In the genomic region with DNA sequence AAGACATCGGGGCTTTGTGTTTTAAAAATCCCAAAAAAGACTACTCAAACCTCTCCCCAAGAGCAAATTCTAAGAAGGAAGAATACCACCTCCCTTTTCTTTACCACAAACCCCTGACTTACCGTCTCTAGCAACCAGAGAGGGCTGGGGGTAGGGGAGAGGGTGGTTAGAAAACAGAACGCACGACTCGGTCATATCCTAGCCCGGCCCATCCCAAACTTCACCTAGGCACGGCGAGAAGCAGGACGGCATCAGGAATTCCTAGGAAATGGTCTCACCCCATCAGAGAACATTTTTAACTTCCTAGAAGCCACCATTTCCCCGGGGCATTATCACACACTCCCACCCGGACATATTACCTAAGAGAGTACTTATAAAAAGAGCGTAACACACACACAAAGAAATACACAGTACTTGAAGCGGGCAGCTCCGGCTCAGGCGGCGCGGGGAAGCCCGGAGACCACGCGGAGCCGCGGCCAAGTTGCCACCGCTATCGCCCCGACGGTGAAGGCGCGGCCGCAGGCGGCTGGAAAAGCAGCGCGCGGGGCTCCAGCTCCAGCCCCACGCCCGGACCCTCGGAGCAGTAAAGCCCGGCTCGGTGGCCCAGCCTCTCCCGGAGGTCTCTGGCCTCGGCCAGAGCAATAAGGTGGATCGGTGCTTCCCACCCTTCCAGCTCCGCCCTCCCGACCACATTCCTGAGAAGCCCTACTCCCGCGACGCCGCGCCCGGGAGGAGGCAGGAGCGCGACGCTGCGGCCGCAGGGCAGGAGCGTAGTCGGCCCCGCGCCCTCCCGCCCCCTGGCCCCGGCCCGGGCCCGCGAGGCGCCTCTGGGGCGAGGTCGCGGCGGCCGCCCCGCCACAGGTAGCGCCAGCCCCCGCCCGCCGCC, we compare ENCODE assay signal across 8 cellular contexts. TPM values are rescaled to one million over a fixed set of nuclear protein-coding genes. Genes with fewer than 3 reads are reported as not detected.
A peak's percentile ranks its signal among the peaks of the same experiment; 100 is the strongest.
DNase-seq lines count a peak whose midpoint lies in the region; ATAC-seq and TF ChIP-seq lines count a peak whose summit lies in the region.

No MANE protein-coding gene starts in this region.

- peaks cover 53% of the 10 kb centered on the region for H3K79me2 ChIP-seq in PC-3 (ENCODE audit: low read length)

- BruUV-seq in PC-3 (replicated peaks; lab: Mats Ljungman, UMichigan): TSS peak; percentile 63

- ATAC-seq in GM18870 (IDR thresholded peaks at IDR 0.05; ENCODE audit: unreplicated experiment): peak; percentile 22
- ATAC-seq in HG03095 (IDR thresholded peaks at IDR 0.05; ENCODE audit: unreplicated experiment): peak; percentile 47
- peak; percentile 75 for ATAC-seq in PC-3

- H4K20me1 ChIP-seq in PC-3 (ENCODE audit: low read length): peaks cover 17% of the 10 kb centered on the region

- H3K4me3 Mint-ChIP-seq in progenitor cell of endocrine pancreas (ENCODE audit: low read depth): peak overlapping the region; percentile 96

- peaks cover 17% of the 10 kb centered on the region for H3K27me3 Mint-ChIP-seq in progenitor cell of endocrine pancreas

- no peaks in the 10 kb centered on the region for H3K27me3 ChIP-seq in PC-3 (ENCODE audit: low read length)

- peaks cover 23% of the 10 kb centered on the region for H3K4me1 ChIP-seq in PC-3 (ENCODE audit: insufficient read depth, low read length)

- H3F3A ChIP-seq in PC-3 (ENCODE audit: low read length, unreplicated experiment): no peaks in the 10 kb centered on the region

- H3K27ac ChIP-seq in PC-3 (ENCODE audit: low read length): peak overlapping the region; percentile 48

- intact Hi-C loops in PC-3 (cut with micrococcal nuclease): loop anchor here (2.0 kb wide), 2 partner anchors 49 to 55 kb away; no protein-coding TSS in a partner anchor

- peak overlapping the region; percentile 100 for H3K27ac Mint-ChIP-seq in progenitor cell of endocrine pancreas

- H3K36me3 Mint-ChIP-seq in progenitor cell of endocrine pancreas (ENCODE audit: insufficient read depth): peaks cover 1% of the 10 kb centered on the region

- H3K9ac ChIP-seq in PC-3 (ENCODE audit: low read length): peak overlapping the region; percentile 83

- POLR2A ChIA-PET in PC-3 (lab: Charles Lee; ENCODE audit: unreplicated experiment): interaction anchor here (0.6 to 1.1 kb wide), 3 partner anchors 37 to 50 kb away, joined by 3 to 6 read pairs (median 5); no protein-coding TSS in a partner anchor

- H3K36me3 ChIP-seq in PC-3 (ENCODE audit: low read depth, low read length): no peaks in the 10 kb centered on the region

- peak overlapping the region; percentile 94 for H3K4me2 ChIP-seq in PC-3 (ENCODE audit: low read length)

- TF ChIP-seq CTCF in PC-3 (conservative IDR thresholded peaks at IDR 0.05; ENCODE audit: low read depth, low read length): no peak
- TF ChIP-seq CTCF in progenitor cell of endocrine pancreas (IDR thresholded peaks at IDR 0.05; ENCODE audit: unreplicated experiment): no peak

- DNase-seq in AG20443 (ENCODE audit: low spot score) (peak; percentile 84), PC-3 (peak; percentile 71), activated gamma-delta T cell treated with Interleukin-2 at 50 U/mL for 16 hours (peak; percentile 30), glomerular visceral epithelial cell (ENCODE audit: extremely low spot score) (peak; percentile 74), progenitor cell of endocrine pancreas (ENCODE audit: low spot score, unreplicated experiment) (peak; percentile 60), SHP77 (lab: John Stamatoyannopoulos, UW) (no peak)

- H3K4me3 ChIP-seq in PC-3 (ENCODE audit: low read length): peak overlapping the region; percentile 98

- H2AFZ ChIP-seq in PC-3 (ENCODE audit: low read length): peak overlapping the region; percentile 85

- H3K4me1 Mint-ChIP-seq in progenitor cell of endocrine pancreas (ENCODE audit: low read depth): peaks cover 17% of the 10 kb centered on the region

- CTCF ChIA-PET in PC-3 (lab: Charles Lee): interaction anchor here (0.6 to 1.2 kb wide), 2 partner anchors 61 to 283 kb away, joined by 4 read pairs; no protein-coding TSS in a partner anchor

- H3K9me3 ChIP-seq in PC-3 (ENCODE audit: low read length): no peaks in the 10 kb centered on the region

- no peaks in the 10 kb centered on the region for H3K9me2 ChIP-seq in PC-3 (replicated peaks; ENCODE audit: low read length)

- H3K9me3 Mint-ChIP-seq in progenitor cell of endocrine pancreas (ENCODE audit: low read depth): no peaks in the 10 kb centered on the region

RNA-seq across cellular contexts. Expression of gene RRAS2, which starts 0.9 kb away (rescaled TPM):
- total RNA-seq in PC-3 (2014; rRNA removed): 58.6 and 59.7 TPM in 2 replicates
- 45.5 and 46.6 TPM in 2 replicates for total RNA-seq in progenitor cell of endocrine pancreas

Comparison
In these comparisons a context has a peak if more than half of its experiments do, and no peak if none do; other contexts are left out.
1. DNase-seq: peak in AG20443 (single experiment), PC-3 (single experiment), activated gamma-delta T cell treated with Interleukin-2 at 50 U/mL for 16 hours (single experiment), glomerular visceral epithelial cell (single experiment) and progenitor cell of endocrine pancreas (single experiment); none in SHP77 (0 of 2).
2. ATAC-seq: peak in every context shown above with its lines; median percentile 75 in PC-3; 47 in HG03095; 22 in GM18870.